8 cellular contexts compared by ENCODE assay signal in genomic region chr17:34579017-34579946, GRCh38. TPM values are rescaled to one million over a fixed set of nuclear protein-coding genes. Genes with fewer than 3 reads are reported as not detected.
DNase-seq lines count a peak whose midpoint lies in the region; ATAC-seq and TF ChIP-seq lines count a peak whose summit lies in the region.

TSS of gene TMEM132E (plus strand) at chr17:34579582. CDS start at chr17:34581077, 1,495 bp downstream.

- H3K4me3 Mint-ChIP-seq in CD8-positive, alpha-beta memory T cell, result peak within 1 kb of the TSS; percentile 27 to 78 (median 73)

- H3K27me3 ChIP-seq in CD8-positive, alpha-beta memory T cell (ENCODE audit: insufficient read depth, low read length, poor library complexity, severe bottlenecking), result peaks cover 36% of the 10 kb centered on the region
- peaks cover 10% of the 10 kb centered on the region for H3K27me3 ChIP-seq in ascending aorta
- peaks cover 97% of the 10 kb centered on the region for H3K27me3 ChIP-seq in iPS-18a (ENCODE audit: control insufficient read depth, insufficient read depth, low read length)

- ATAC-seq in sciatic nerve (peak; percentile 91), GM18909 (IDR thresholded peaks at IDR 0.05; ENCODE audit: poor library complexity, unreplicated experiment) (no peak)

- peaks cover 56 to 82% of the 10 kb centered on the region in 2 donors for H3K27me3 Mint-ChIP-seq in CD8-positive, alpha-beta memory T cell

- POLR2A ChIA-PET in CD8-positive, alpha-beta memory T cell (lab: Charles Lee), result interaction anchor here (0.8 kb wide), 1 partner anchor 13 kb away, joined by 4 read pairs; no protein-coding TSS in a partner anchor

- DNase-seq in CD8-positive, alpha-beta memory T cell, result no peak
- DNase-seq in NCI-H1105 treated with DMSO at 0.1 percent for 48 hours (lab: John Stamatoyannopoulos, UW) (peak; percentile 66), ascending aorta (ENCODE audit: low spot score in 2 of 2) (no peak), sciatic nerve (ENCODE audit: low spot score) (peak; percentile 67), NCI-H2196 treated with DMSO at 0.1 percent for 48 hours (lab: John Stamatoyannopoulos, UW; ENCODE audit: unreplicated experiment) (no peak), mesenteric fat pad (ENCODE audit: low spot score) (no peak)

- H3K9me3 ChIP-seq in CD8-positive, alpha-beta memory T cell (ENCODE audit: low read length), result no peaks in the 10 kb centered on the region
- no peaks in the 10 kb centered on the region for H3K9me3 ChIP-seq in ascending aorta
- H3K9me3 ChIP-seq in iPS-18a (ENCODE audit: control insufficient read depth, low read depth, low read length), result no peaks in the 10 kb centered on the region

- no peak for TF ChIP-seq CTCF in ascending aorta (IDR thresholded peaks at IDR 0.05)

- no peak within 1 kb of the TSS for H3K27ac ChIP-seq in CD8-positive, alpha-beta memory T cell (ENCODE audit: low read depth, low read length)
- no peak within 1 kb of the TSS for H3K27ac ChIP-seq in ascending aorta
- H3K27ac ChIP-seq in iPS-18a (ENCODE audit: low read length), result no peak within 1 kb of the TSS

- H3K36me3 Mint-ChIP-seq in CD8-positive, alpha-beta memory T cell, result no peaks in the 10 kb centered on the region

- peaks cover 11 to 35% (median 13%) of the 10 kb centered on the region in 3 donors for H3K4me1 Mint-ChIP-seq in CD8-positive, alpha-beta memory T cell

- H3K9ac ChIP-seq in iPS-18a (ENCODE audit: low read length), result no peak within 1 kb of the TSS

- peaks cover 6% of the 10 kb centered on the region for H3K4me1 ChIP-seq in CD8-positive, alpha-beta memory T cell (ENCODE audit: insufficient read depth, low read length)
- peaks cover 27 to 28% of the 10 kb centered on the region in 2 donors for H3K4me1 ChIP-seq in ascending aorta
- peaks cover 16% of the 10 kb centered on the region for H3K4me1 ChIP-seq in iPS-18a (ENCODE audit: control insufficient read depth, low read depth, low read length)

- intact Hi-C loops in ascending aorta (cut with DNase I) (no loop called here), sciatic nerve (cut with DNase I) (no loop called here)

- H3K9me3 Mint-ChIP-seq in CD8-positive, alpha-beta memory T cell, result no peaks in the 10 kb centered on the region

- CTCF ChIA-PET in CD8-positive, alpha-beta memory T cell (lab: Charles Lee), result no interaction called here

- peak within 1 kb of the TSS; percentile 28 for H3K4me3 ChIP-seq in CD8-positive, alpha-beta memory T cell (ENCODE audit: low read length)
- H3K4me3 ChIP-seq in ascending aorta, result peak within 1 kb of the TSS; percentile 58 to 74
- peak within 1 kb of the TSS; percentile 66 for H3K4me3 ChIP-seq in iPS-18a (ENCODE audit: low read length)

- H3K27ac Mint-ChIP-seq in CD8-positive, alpha-beta memory T cell, result peak within 1 kb of the TSS in 1 of 8 donors; percentile 10

- no peaks in the 10 kb centered on the region for H3K36me3 ChIP-seq in CD8-positive, alpha-beta memory T cell (ENCODE audit: insufficient read depth, low read length)
- H3K36me3 ChIP-seq in ascending aorta, result no peaks in the 10 kb centered on the region
- no peaks in the 10 kb centered on the region for H3K36me3 ChIP-seq in iPS-18a (ENCODE audit: control insufficient read depth, low read depth, low read length)

RNA-seq across cellular contexts. Expression of gene TMEM132E, which starts in this region (rescaled TPM):
- not detected for total RNA-seq in CD8-positive, alpha-beta memory T cell
- 0.24 TPM for polyA plus RNA-seq in CD8-positive, alpha-beta memory T cell
- total RNA-seq in ascending aorta (not detected), sciatic nerve (0.58 TPM), mesenteric fat pad (0.16 TPM)

Comparison
In these comparisons a context has a peak if more than half of its experiments do, and no peak if none do; other contexts are left out.
1. Peak in DNase-seq and ATAC-seq in sciatic nerve; RNA of the gene not detected or under 1 TPM.